22 cellular contexts compared by ENCODE assay signal in genomic region chr16:7116734-7117133, GRCh38.
"Had no signal": no experiment of that assay in that cellular context is flagged by ENCODE, and none has a peak within 500 bp of the region (broad histone marks: within the 10 kb centered on the region; RNA-seq: fewer than 3 reads in every experiment).

No MANE protein-coding gene starts in this region.

- H3K27me3 Mint-ChIP-seq: dendritic cell treated with granulocyte-macrophage colony-stimulating factor and Interleukin-4, amounts not matched to agents 40 ng/mL and 50 ng/mL, for 4 days; effector memory CD8-positive, alpha-beta T cell had no signal

- H3K9me3 Mint-ChIP-seq: dendritic cell treated with granulocyte-macrophage colony-stimulating factor and Interleukin-4, amounts not matched to agents 40 ng/mL and 50 ng/mL, for 4 days; endodermal cell had no signal

- ATAC-seq: effector memory CD8-positive, alpha-beta T cell; esophagus mucosa; foreskin keratinocyte; gastrocnemius medialis; gastroesophageal sphincter; heart left ventricle; heart right ventricle had no signal

- H3K4me3 Mint-ChIP-seq: dendritic cell treated with granulocyte-macrophage colony-stimulating factor and Interleukin-4, amounts not matched to agents 40 ng/mL and 50 ng/mL, for 4 days; effector memory CD8-positive, alpha-beta T cell; endodermal cell had no signal

- DNase-seq: colonic mucosa; cortex of kidney; dermis blood vessel endothelial cell; dorsolateral prefrontal cortex; effector CD4-positive, alpha-beta T cell; effector CD8-positive, alpha-beta T cell; effector memory CD4-positive, alpha-beta T cell; effector memory CD8-positive, alpha-beta T cell; endodermal cell; erythroblast; esophagus squamous epithelium; foreskin fibroblast; foreskin keratinocyte; foreskin melanocyte; gastrocnemius medialis; glutamatergic neuron; head of caudate nucleus; heart left ventricle; heart right ventricle had no signal

- H3K27ac Mint-ChIP-seq: dendritic cell treated with granulocyte-macrophage colony-stimulating factor and Interleukin-4, amounts not matched to agents 40 ng/mL and 50 ng/mL, for 4 days; effector memory CD8-positive, alpha-beta T cell; endodermal cell had no signal
